1 cellular context compared by ENCODE assay signal in genomic region chr4:108116423-108117168, GRCh38.
TF ChIP-seq lines count a peak whose summit lies in the region.

No MANE protein-coding gene starts in this region.

TF ChIP-seq in K562, 482 proteins besides CTCF, POLR2A, EP300 and RAD21 (continued from another document):
- TF ChIP-seq CUX1 (CRISPR knock-in tag; IDR thresholded peaks at IDR 0.05) (no peak), GATAD2B (IDR thresholded peaks at IDR 0.05; ENCODE audit: borderline replicate concordance) (no peak), ELF1 (tag; IDR thresholded peaks at IDR 0.05) (no peak), ZBTB9 (CRISPR knock-in tag; IDR thresholded peaks at IDR 0.05) (no peak), ILF3 (IDR thresholded peaks at IDR 0.05; ENCODE audit: borderline replicate concordance) (no peak), SPI1 (IDR thresholded peaks at IDR 0.05; ENCODE audit: borderline replicate concordance, low read depth, low read length) (peak; percentile 51; the same call in 1 of the 2 replicates), MEF2D (tag; conservative IDR thresholded peaks at IDR 0.05; ENCODE audit: low read depth) (no peak)
